Comparison of ENCODE assay signal across 8 cellular contexts in the genomic region with DNA sequence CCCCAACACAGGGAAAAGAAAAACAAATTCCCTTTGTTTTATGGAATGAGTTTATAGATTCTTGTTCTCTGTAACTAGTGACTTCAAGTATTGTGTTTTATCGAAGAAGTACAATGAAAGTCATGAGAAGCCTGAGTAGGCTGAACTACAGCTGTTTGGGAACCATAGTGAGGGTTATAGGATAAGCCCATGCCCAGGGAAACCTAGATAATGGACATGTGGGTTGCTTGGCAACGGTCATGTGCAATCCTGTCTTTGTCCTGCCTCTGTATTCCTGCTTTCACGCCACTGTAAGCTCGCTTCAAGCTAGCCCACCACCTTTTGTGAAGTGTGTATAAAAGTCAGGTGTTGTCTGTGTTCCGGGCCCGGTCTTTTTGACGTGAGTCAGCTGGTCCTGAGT.
DNase-seq lines count a peak whose midpoint lies in the region; ATAC-seq and TF ChIP-seq lines count a peak whose summit lies in the region.
"Not testable (repeated sequence)": the region's sequence is repeated elsewhere in the genome, so short reads cannot be mapped to it uniquely, and the experiment has no call there.

No MANE protein-coding gene starts in this region.

- ATAC-seq in WTC11; left lobe of liver; thoracic aorta (ENCODE audit: insufficient number of reproducible peaks, low FRiP score, low read depth): not testable (repeated sequence)

- TF ChIP-seq POLR2A in breast epithelium (IDR thresholded peaks at IDR 0.05); ovary (IDR thresholded peaks at IDR 0.05): not testable (repeated sequence)

- not testable (repeated sequence) for H3K9me3 ChIP-seq in CD8-positive, alpha-beta memory T cell (ENCODE audit: low read length); HUES6 (ENCODE audit: control insufficient read depth, insufficient read depth, low read depth, low read length); breast epithelium; ovary; thoracic aorta

- not testable (repeated sequence) for H3K4me3 ChIP-seq in CD8-positive, alpha-beta memory T cell (ENCODE audit: low read length); HUES6 (ENCODE audit: low read depth, low read length); ovary
- H3K4me3 ChIP-seq in breast epithelium (peak overlapping the region in 2 of 3 donors; percentile 44 to 58), thoracic aorta (peak overlapping the region; percentile 34)

- DNase-seq in CD8-positive, alpha-beta memory T cell; WTC11 (ENCODE audit: low spot score); thoracic aorta (ENCODE audit: low spot score): not testable (repeated sequence)
- DNase-seq in breast epithelium (ENCODE audit: low spot score in 2 of 2) (peak in 1 of 2 donors; percentile 17), foreskin melanocyte (peak; percentile 70), left lobe of liver (ENCODE audit: low spot score) (peak; percentile 36), ovary (peak; percentile 12 to 43 (median 24))

- H3K4me1 ChIP-seq in CD8-positive, alpha-beta memory T cell (ENCODE audit: insufficient read depth, low read length); HUES6 (ENCODE audit: control insufficient read depth, insufficient read depth, low read length); breast epithelium; ovary (ENCODE audit: insufficient read depth); thoracic aorta (ENCODE audit: control insufficient read depth in 1 of 2, low read depth in 2 of 2): not testable (repeated sequence)

- intact Hi-C loops in breast epithelium (cut with DNase I; ENCODE audit: low total_unique reads); ovary (cut with DNase I): not testable (repeated sequence)

- peak overlapping the region; percentile 28 for H3K27ac ChIP-seq in CD8-positive, alpha-beta memory T cell (ENCODE audit: low read depth, low read length)
- not testable (repeated sequence) for H3K27ac ChIP-seq in HUES6 (ENCODE audit: low read depth, low read length)
- H3K27ac ChIP-seq in breast epithelium (peak overlapping the region; percentile 83 to 85), ovary (peak overlapping the region in 1 of 2 donors; percentile 70), thoracic aorta (peak overlapping the region; percentile 20 to 78)

- peak overlapping the region; percentile 41 for H3K9ac ChIP-seq in HUES6 (ENCODE audit: low read length)

- 2 to 17% (median 6%) methylated on average over 3 to 7 of the region's 7 CpGs for WGBS in ovary, 3 donors

- not testable (repeated sequence) for H3K27me3 Mint-ChIP-seq in CD8-positive, alpha-beta memory T cell; WTC11 (ENCODE audit: low read depth)

- not testable (repeated sequence) for TF ChIP-seq EP300 in ovary (IDR thresholded peaks at IDR 0.05)

- not testable (repeated sequence) for H3K36me3 Mint-ChIP-seq in CD8-positive, alpha-beta memory T cell; WTC11

- not testable (repeated sequence) for H3K4me1 Mint-ChIP-seq in CD8-positive, alpha-beta memory T cell; WTC11

- H3K27ac Mint-ChIP-seq in CD8-positive, alpha-beta memory T cell; WTC11: not testable (repeated sequence)

- POLR2A ChIA-PET in CD8-positive, alpha-beta memory T cell (lab: Charles Lee); WTC11 (lab: Charles Lee): not testable (repeated sequence)

- H3K9me3 Mint-ChIP-seq in CD8-positive, alpha-beta memory T cell; WTC11: not testable (repeated sequence)

- not testable (repeated sequence) for TF ChIP-seq CTCF in WTC11 (IDR thresholded peaks at IDR 0.05); breast epithelium (IDR thresholded peaks at IDR 0.05); ovary (IDR thresholded peaks at IDR 0.05); thoracic aorta (IDR thresholded peaks at IDR 0.05)

- H3K36me3 ChIP-seq in CD8-positive, alpha-beta memory T cell (ENCODE audit: insufficient read depth, low read length); HUES6 (ENCODE audit: control insufficient read depth, insufficient read depth, low read length); breast epithelium; ovary; thoracic aorta: not testable (repeated sequence)

- H3K27me3 ChIP-seq in CD8-positive, alpha-beta memory T cell (ENCODE audit: insufficient read depth, low read length, poor library complexity, severe bottlenecking); HUES6 (ENCODE audit: control insufficient read depth, insufficient read depth, low read length); breast epithelium; ovary; thoracic aorta (replicated peaks; ENCODE audit: insufficient read depth): not testable (repeated sequence)

- not testable (repeated sequence) for H3K4me3 Mint-ChIP-seq in CD8-positive, alpha-beta memory T cell
- H3K4me3 Mint-ChIP-seq in WTC11 = peak overlapping the region; percentile 42

- CTCF ChIA-PET in CD8-positive, alpha-beta memory T cell (lab: Charles Lee); WTC11 (lab: Charles Lee): not testable (repeated sequence)
